ENCODE assay signal across 26 cellular contexts in the genomic region with DNA sequence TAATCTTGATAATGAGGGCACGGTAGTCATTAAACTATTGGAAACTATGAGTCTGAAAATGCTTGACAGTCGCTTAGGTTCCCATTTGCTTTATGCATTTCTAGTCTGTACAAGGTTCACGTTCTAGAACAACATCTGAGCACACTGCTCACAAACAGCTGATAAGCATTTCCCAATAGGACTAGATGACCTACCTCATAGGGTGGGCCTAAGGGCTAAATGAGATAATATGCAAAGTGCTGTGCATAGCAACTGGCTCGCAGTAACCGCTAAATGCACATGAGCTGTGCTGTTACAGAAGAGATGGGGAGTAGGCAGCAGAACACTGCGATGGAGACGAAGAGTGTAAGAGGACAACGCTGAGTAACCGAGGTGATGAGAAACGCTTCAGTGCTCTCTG.
DNase-seq lines count a peak whose midpoint lies in the region; ATAC-seq, FAIRE-seq and TF ChIP-seq lines count a peak whose summit lies in the region.
"Had no signal": no experiment of that assay in that cellular context is flagged by ENCODE, and none has a peak within 500 bp of the region (broad histone marks: within the 10 kb centered on the region; RNA-seq: fewer than 3 reads in every experiment).

No MANE protein-coding gene starts in this region.

- no peak overlapping the region for H3K27ac Mint-ChIP-seq in nephron progenitor cell
- H3K27ac Mint-ChIP-seq: CD8-positive, alpha-beta memory T cell; H9; IgD-negative memory B cell had no signal

- H3K27me3 ChIP-seq in endothelial cell of umbilical vein (ENCODE audit: control insufficient read depth in 2 of 2, insufficient read depth in 2 of 2, low read length in 2 of 2) (no peaks in the 10 kb centered on the region), right lobe of liver (no peaks in the 10 kb centered on the region), upper lobe of left lung (no peaks in the 10 kb centered on the region)

- H3K4me3 Mint-ChIP-seq in nephron progenitor cell: no peak overlapping the region
- H3K4me3 Mint-ChIP-seq: CD8-positive, alpha-beta memory T cell; H9; IgD-negative memory B cell had no signal

- no peak overlapping the region for H2AFZ ChIP-seq in endothelial cell of umbilical vein (ENCODE audit: low read depth, low read length)
- H2AFZ ChIP-seq: GM23248 had no signal

- POLR2A ChIA-PET in endothelial cell of umbilical vein (lab: Charles Lee): no interaction called here

- ATAC-seq in right lobe of liver (peak in 3 of 4 donors; percentile 24 to 39 (median 39)), upper lobe of left lung (ENCODE audit: low FRiP score in 2 of 2) (no peak)

- H3K36me3 ChIP-seq in endothelial cell of umbilical vein (ENCODE audit: control insufficient read depth in 2 of 2, extremely low read depth in 1 of 2, insufficient read depth in 2 of 2, low read length in 2 of 2) (no peaks in the 10 kb centered on the region), right lobe of liver (no peaks in the 10 kb centered on the region), upper lobe of left lung (no peaks in the 10 kb centered on the region)

- 84% methylated on average over 9 of the region's 10 CpGs for WGBS in right lobe of liver (ENCODE audit: insufficient coverage, low coverage, low lambda C conversion rate, missing lambda C conversion rate)
- WGBS in upper lobe of left lung, 2 donors: 89% methylated on average over 10 of the region's 10 CpGs

- H3K9me3 Mint-ChIP-seq in nephron progenitor cell: peaks cover 5% of the 10 kb centered on the region
- H3K9me3 Mint-ChIP-seq: H9, IgD-negative memory B cell had no signal

- H3K27ac ChIP-seq in endothelial cell of umbilical vein (ENCODE audit: insufficient read depth, low read depth, low read length) (no peak overlapping the region), right lobe of liver (no peak overlapping the region), upper lobe of left lung (peak overlapping the region in 3 of 4 donors; percentile 45 to 73 (median 52))
- H3K27ac ChIP-seq: C4-2B, GM23248, HL-60 had no signal

- TF ChIP-seq CTCF in endothelial cell of umbilical vein (IDR thresholded peaks at IDR 0.05; ENCODE audit: extremely low read depth in 1 of 2, insufficient read depth in 1 of 2, low read depth in 1 of 2, low read length in 2 of 2) (no peak), right lobe of liver (IDR thresholded peaks at IDR 0.05) (no peak), upper lobe of left lung (IDR thresholded peaks at IDR 0.05) (no peak), nephron progenitor cell (IDR thresholded peaks at IDR 0.05) (no peak)

- dilution Hi-C loops in endothelial cell of umbilical vein (cut with MboI; ENCODE audit: extremely low pct_ligation_motif_present, low sequenced_read_pairs): no loop called here

- no peak overlapping the region for H3K4me3 ChIP-seq in endothelial cell of umbilical vein (replicated peaks in 1 of 3; ENCODE audit: insufficient read depth in 1 of 3, low read depth in 1 of 3, low read length in 3 of 3)
- no peak overlapping the region for H3K4me3 ChIP-seq in right lobe of liver
- no peak overlapping the region for H3K4me3 ChIP-seq in upper lobe of left lung
- H3K4me3 ChIP-seq: GM23248 had no signal

- H3K4me2 ChIP-seq in endothelial cell of umbilical vein (ENCODE audit: insufficient read depth, low read length): no peak overlapping the region
- H3K4me2 ChIP-seq: SK-N-SH had no signal

- H3K36me3 Mint-ChIP-seq in nephron progenitor cell (ENCODE audit: low read depth): peaks cover 2% of the 10 kb centered on the region

- TF ChIP-seq POLR2A in endothelial cell of umbilical vein (IDR thresholded peaks at IDR 0.05; ENCODE audit: low read depth, low read length) (no peak), right lobe of liver (IDR thresholded peaks at IDR 0.05) (no peak), upper lobe of left lung (IDR thresholded peaks at IDR 0.05) (no peak)

- H3K9ac ChIP-seq in endothelial cell of umbilical vein (replicated peaks; ENCODE audit: extremely low read depth, insufficient read depth, low read length): no peak overlapping the region
- H3K9ac ChIP-seq: GM23248, SK-N-SH had no signal

- peaks cover 10% of the 10 kb centered on the region for H3K4me1 Mint-ChIP-seq in nephron progenitor cell
- H3K4me1 Mint-ChIP-seq: CD8-positive, alpha-beta memory T cell; H9; IgD-negative memory B cell had no signal

- H3K9me1 ChIP-seq in endothelial cell of umbilical vein (replicated peaks; ENCODE audit: control insufficient read depth, extremely low read depth, insufficient read depth, low read length): no peaks in the 10 kb centered on the region

- no peaks in the 10 kb centered on the region for H3K27me3 Mint-ChIP-seq in nephron progenitor cell (ENCODE audit: low read depth, poor library complexity)
- H3K27me3 Mint-ChIP-seq: CD8-positive, alpha-beta memory T cell; IgD-negative memory B cell had no signal

- CTCF ChIA-PET in endothelial cell of umbilical vein (lab: Charles Lee): interaction anchor here (1.1 to 2.5 kb wide), 2 partner anchors 10 to 18 kb away, joined by 3 to 22 read pairs; no protein-coding TSS in a partner anchor

- BruUV-seq in endothelial cell of umbilical vein (replicated peaks; lab: Mats Ljungman, UMichigan): no TSS peak

- H3K79me2 ChIP-seq in endothelial cell of umbilical vein (ENCODE audit: control insufficient read depth, insufficient read depth, low read length): no peaks in the 10 kb centered on the region

- H3K9me3 ChIP-seq in endothelial cell of umbilical vein (replicated peaks; ENCODE audit: control insufficient read depth, insufficient read depth, low read length) (no peaks in the 10 kb centered on the region), right lobe of liver (no peaks in the 10 kb centered on the region), upper lobe of left lung (no peaks in the 10 kb centered on the region)
- H3K9me3 ChIP-seq: SK-N-SH had no signal

- H3K4me1 ChIP-seq in endothelial cell of umbilical vein (ENCODE audit: control insufficient read depth, extremely low read depth, insufficient read depth, low read length) (peaks cover 22% of the 10 kb centered on the region), right lobe of liver (peaks cover 0 to 3% (median 0%) of the 10 kb centered on the region in 4 donors), upper lobe of left lung (peaks cover 18 to 51% (median 30%) of the 10 kb centered on the region in 4 donors)

- peak; percentile 8 for FAIRE-seq in endothelial cell of umbilical vein (lab: Jason Lieb, UNC)
- FAIRE-seq: A204.1, G401.6, GM18507 had no signal

- no peak for TF ChIP-seq EP300 in upper lobe of left lung (IDR thresholded peaks at IDR 0.05)

- DNase-seq in NCI-H226 (peak; percentile 55), endothelial cell of umbilical vein (ENCODE audit: low read depth, low spot score) (no peak), right lobe of liver (no peak), upper lobe of left lung (no peak), SHP77 (lab: John Stamatoyannopoulos, UW) (no peak), nephron progenitor cell (no peak)
- DNase-seq in activated CD8-positive, alpha-beta memory T cell treated with anti-CD3 and anti-CD28 coated beads, Interleukin-2, amount 50 U/mL, for 48 hours: no peak
- DNase-seq: Calu3; CD8-positive, alpha-beta memory T cell; GM23248; H9; Karpas-422; MV-4-11; NCI-H1105 treated with DMSO at 0.1 percent for 48 hours; NCI-H1694; NCI-H2081; NCI-H2171 treated with DMSO at 0.1 percent for 48 hours; NCI-H446 treated with DMSO at 0.1 percent for 48 hours; NCI-H526 treated with DMSO at 0.1 percent for 48 hours; SK-N-SH had no signal

- H4K20me1 ChIP-seq in endothelial cell of umbilical vein (replicated peaks; ENCODE audit: control insufficient read depth, extremely low read depth, insufficient read depth, low read length): no peaks in the 10 kb centered on the region

- intact Hi-C loops in endothelial cell of umbilical vein (cut with micrococcal nuclease) (loop anchor here (5.0 kb wide), 3 partner anchors 73 to 1458 kb away; no protein-coding TSS in a partner anchor), right lobe of liver (cut with DNase I) (no loop called here)

TF ChIP-seq in endothelial cell of umbilical vein, 7 proteins besides CTCF, POLR2A, EP300 and RAD21:
- TF ChIP-seq, protein P1, sequence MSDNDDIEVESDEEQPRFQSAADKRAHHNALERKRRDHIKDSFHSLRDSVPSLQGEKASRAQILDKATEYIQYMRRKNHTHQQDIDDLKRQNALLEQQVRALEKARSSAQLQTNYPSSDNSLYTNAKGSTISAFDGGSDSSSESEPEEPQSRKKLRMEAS (IDR thresholded peaks at IDR 0.05; ENCODE audit: insufficient read depth, insufficient read length): no peak
- no peak for TF ChIP-seq POLR2AphosphoS5 (IDR thresholded peaks at IDR 0.05; ENCODE audit: insufficient read depth, low read depth, low read length)
- no peak for TF ChIP-seq FOS (IDR thresholded peaks at IDR 0.05; ENCODE audit: borderline replicate concordance, insufficient read depth, low read length)
- no peak for TF ChIP-seq GATA2 (IDR thresholded peaks at IDR 0.05; ENCODE audit: insufficient read depth, insufficient read length, low read depth, low read length)
- TF ChIP-seq MYC (IDR thresholded peaks at IDR 0.05; ENCODE audit: low read depth, low read length): no peak
- TF ChIP-seq EZH2 (IDR thresholded peaks at IDR 0.05; ENCODE audit: borderline replicate concordance, low read depth, low read length, severe bottlenecking): no peak
- no peak for TF ChIP-seq JUN (IDR thresholded peaks at IDR 0.05; ENCODE audit: borderline replicate concordance, insufficient read depth, insufficient read length, low read depth)

Comparison
In these comparisons a context has a peak if more than half of its experiments do, and no peak if none do; other contexts are left out.
1. H3K27ac ChIP-seq: peak in upper lobe of left lung (3 of 4); none in endothelial cell of umbilical vein (single experiment) and right lobe of liver (0 of 3).
2. ATAC-seq: peak in right lobe of liver (3 of 4); none in upper lobe of left lung (0 of 2).